ENCODE assay signal across 8 cellular contexts in genomic region chr3:69791919-69792399, GRCh38. TPM values are rescaled to one million over a fixed set of nuclear protein-coding genes. Genes with fewer than 3 reads are reported as not detected.
A peak's percentile ranks its signal among the peaks of the same experiment; 100 is the strongest.
DNase-seq lines count a peak whose midpoint lies in the region; ATAC-seq, FAIRE-seq and TF ChIP-seq lines count a peak whose summit lies in the region.

No MANE protein-coding gene starts in this region.

- H3K27ac ChIP-seq in gastroesophageal sphincter (peak overlapping the region in 3 of 4 donors; percentile 21 to 62 (median 44)), gastrocnemius medialis (peak overlapping the region; percentile 58 to 73 (median 64))

- H3K27me3 ChIP-seq in gastroesophageal sphincter (no peaks in the 10 kb centered on the region), gastrocnemius medialis (no peaks in the 10 kb centered on the region)

- TF ChIP-seq EP300 in gastroesophageal sphincter (IDR thresholded peaks at IDR 0.05): no peak

- 20 to 23% methylated on average over 3 of the region's 3 CpGs for WGBS in gastroesophageal sphincter (ENCODE audit: low coverage in 1 of 2), 2 donors

- no peak overlapping the region for H3K4me3 ChIP-seq in gastroesophageal sphincter
- H3K4me3 ChIP-seq in gastrocnemius medialis: peak overlapping the region in 1 of 4 donors; percentile 22

- FAIRE-seq in GM12892 (lab: Jason Lieb, UNC): no peak
- no peak for FAIRE-seq in urothelium cell line (lab: Jason Lieb, UNC)

- peak; percentile 11 for TF ChIP-seq CTCF in GM12873 (IDR thresholded peaks at IDR 0.05; ENCODE audit: insufficient read depth, low read depth, low read length, missing control alignments)
- peak; percentile 17 to 78 (median 64) for TF ChIP-seq CTCF in gastroesophageal sphincter (IDR thresholded peaks at IDR 0.05)
- TF ChIP-seq CTCF in gastrocnemius medialis (IDR thresholded peaks at IDR 0.05 in 4 of 5, conservative IDR thresholded peaks at IDR 0.05 in 1 of 5): peak in 4 of 5 experiments; percentile 26 to 50 (median 42)

- H3K36me3 ChIP-seq in gastroesophageal sphincter (no peaks in the 10 kb centered on the region), gastrocnemius medialis (no peaks in the 10 kb centered on the region)

- ATAC-seq in gastroesophageal sphincter (peak; percentile 57), gastrocnemius medialis (peak; percentile 53 to 57), HG03139 (IDR thresholded peaks at IDR 0.05; ENCODE audit: unreplicated experiment) (no peak)

- H3K9me3 ChIP-seq in gastroesophageal sphincter (no peaks in the 10 kb centered on the region), gastrocnemius medialis (no peaks in the 10 kb centered on the region)

- H3K4me1 ChIP-seq in gastroesophageal sphincter (peaks cover 11 to 77% (median 19%) of the 10 kb centered on the region in 3 donors), gastrocnemius medialis (peaks cover 45 to 59% of the 10 kb centered on the region in 2 donors)

- no peak for TF ChIP-seq POLR2A in gastroesophageal sphincter (IDR thresholded peaks at IDR 0.05)
- TF ChIP-seq POLR2A in gastrocnemius medialis (IDR thresholded peaks at IDR 0.05): no peak
- TF ChIP-seq POLR2A in GM12892 (IDR thresholded peaks at IDR 0.05; ENCODE audit: low read depth, low read length): no peak

- DNase-seq in SK-N-DZ (ENCODE audit: low spot score): peak; percentile 19
- no peak for DNase-seq in gastrocnemius medialis
- no peak for DNase-seq in GM12892 (ENCODE audit: insufficient read length)
- no peak for DNase-seq in retina
- no peak for DNase-seq in urothelium cell line (ENCODE audit: low spot score)

- intact Hi-C loops in gastrocnemius medialis (cut with DNase I; ENCODE audit: low total_unique reads): loop anchor here (1.0 to 5.0 kb wide), 3 partner anchors 53 to 101 kb away; partner anchors contain the start of gene MITF

- in situ Hi-C loops in gastrocnemius medialis (cut with MboI; ENCODE audit: low sequenced_read_pairs in 4 of 4): loop anchor here (5.0 to 10.0 kb wide), 2 partner anchors 97 to 100 kb away; no protein-coding TSS in a partner anchor

RNA-seq across cellular contexts. Expression of gene MITF, which starts 52.7 kb away (rescaled TPM):
- 0.47 and 0.93 TPM in 2 replicates for polyA plus RNA-seq in SK-N-DZ (2014; cell fraction: cytosol; rRNA removed)
- polyA plus RNA-seq in SK-N-DZ (2014; cell fraction: nucleus; rRNA removed): 2.2 and 2.4 TPM in 2 replicates
- total RNA-seq in gastroesophageal sphincter: 10 to 100 TPM; 44.8 to 86.8 (median 77.9) TPM
- 100 to 1,000 TPM in 3 of 4 donors, 10 to 100 TPM in 1; 71.1 to 139 (median 109) TPM for total RNA-seq in gastrocnemius medialis
- not detected for polyA plus RNA-seq in GM12892 (2012; ENCODE audit: missing spikeins)

Comparison
In these comparisons a context has a peak if more than half of its experiments do, and no peak if none do; other contexts are left out.
1. CTCF ChIP-seq: peak in every context shown above with its lines; median percentile 64 in gastroesophageal sphincter; 42 in gastrocnemius medialis; 11 in GM12873.